10 cellular contexts compared by ENCODE assay signal in the genomic region with DNA sequence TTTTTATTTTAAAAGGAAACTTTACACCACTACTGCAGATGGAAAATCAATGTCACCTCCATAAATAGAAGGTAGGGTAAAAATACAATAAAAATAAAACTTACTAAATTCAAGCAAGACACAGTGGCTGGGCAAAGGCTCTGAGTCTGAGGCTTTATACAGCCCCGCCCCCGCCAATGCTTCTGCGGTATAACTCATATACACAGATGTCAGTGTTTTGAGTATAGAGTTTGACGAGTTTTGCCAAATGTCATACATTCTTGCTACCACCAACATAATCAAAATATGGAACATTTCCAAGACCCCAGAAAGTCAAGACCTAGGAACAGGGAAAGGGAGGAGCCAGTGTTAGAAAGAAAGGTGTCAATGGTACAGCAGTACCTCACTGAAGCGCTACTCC. TPM values are rescaled to one million over a fixed set of nuclear protein-coding genes. Genes with fewer than 3 reads are reported as not detected.
A peak's percentile ranks its signal among the peaks of the same experiment; 100 is the strongest.
DNase-seq lines count a peak whose midpoint lies in the region; ATAC-seq and TF ChIP-seq lines count a peak whose summit lies in the region.
"Had no signal": no experiment of that assay in that cellular context is flagged by ENCODE, and none has a peak within 500 bp of the region (broad histone marks: within the 10 kb centered on the region; RNA-seq: fewer than 3 reads in every experiment).

No MANE protein-coding gene starts in this region.

- peaks cover 67% of the 10 kb centered on the region for H3K4me1 ChIP-seq in DOHH2 (ENCODE audit: control insufficient read depth, low read length)
- peaks cover 20% of the 10 kb centered on the region for H3K4me1 ChIP-seq in psoas muscle

- no peak overlapping the region for H3K27ac ChIP-seq in DOHH2 (ENCODE audit: low read depth, low read length)
- H3K27ac ChIP-seq in psoas muscle, result no peak overlapping the region
- H3K27ac ChIP-seq: body of pancreas, HL-60 had no signal

- H3K27me3 ChIP-seq in DOHH2 (ENCODE audit: control insufficient read depth, low read length) (no peaks in the 10 kb centered on the region), psoas muscle (ENCODE audit: insufficient read depth in 3 of 3, low read length in 2 of 3) (no peaks in the 10 kb centered on the region)
- H3K27me3 ChIP-seq: body of pancreas had no signal

- DNase-seq in activated B cell treated with CpG ODN at 0.5 μM for 24 hours (no peak), NOMO-1 treated with dmso at 0.1 percent for 144 hours (lab: John Stamatoyannopoulos, UW; ENCODE audit: unreplicated experiment) (no peak), hepatic stellate cell (ENCODE audit: low spot score) (no peak), AML-193 (lab: John Stamatoyannopoulos, UW) (no peak), psoas muscle (no peak)
- peak; percentile 86 for DNase-seq in stimulated activated CD4-positive, alpha-beta T cell treated with anti-CD3 and anti-CD28 coated beads, Interleukin-1b, Interleukin-23, amount 100 ng/mL, for 48 hours

- peak overlapping the region; percentile 83 for H3K27ac Mint-ChIP-seq in activated B cell treated with CpG ODN at 0.5 μM for 24 hours
- peak overlapping the region; percentile 100 for H3K27ac Mint-ChIP-seq in activated naive CD4-positive, alpha-beta T cell treated with anti-CD3 and anti-CD28 coated beads, Interleukin-2, amount 50 U/mL, for 24 hours

- H3K79me2 ChIP-seq in DOHH2 (ENCODE audit: control insufficient read depth, low read length), result peaks cover 100% of the 10 kb centered on the region

- H3K9me3 Mint-ChIP-seq in activated B cell treated with CpG ODN at 0.5 μM for 24 hours, result no peaks in the 10 kb centered on the region
- no peaks in the 10 kb centered on the region for H3K9me3 Mint-ChIP-seq in activated naive CD4-positive, alpha-beta T cell treated with anti-CD3 and anti-CD28 coated beads, Interleukin-2, amount 50 U/mL, for 24 hours

- POLR2A ChIA-PET in activated B cell treated with CpG ODN at 0.5 μM for 24 hours (lab: Charles Lee), result interaction anchor here (1.0 to 4.3 kb wide), 4 partner anchors 12 to 106 kb away, joined by 3 to 35 read pairs (median 6); a partner anchor contains a TSS

- 91 to 94% (median 94%) methylated on average over 5 of the region's 5 CpGs for WGBS in psoas muscle, 3 donors

- no peaks in the 10 kb centered on the region for H3K9me2 ChIP-seq in DOHH2 (replicated peaks; ENCODE audit: control insufficient read depth, low read length)

- H3K9me3 ChIP-seq in DOHH2 (ENCODE audit: control insufficient read depth, insufficient read depth, low read length), result no peaks in the 10 kb centered on the region
- H3K9me3 ChIP-seq in psoas muscle, result no peaks in the 10 kb centered on the region
- H3K9me3 ChIP-seq: body of pancreas had no signal

- no peaks in the 10 kb centered on the region for H3K27me3 Mint-ChIP-seq in activated B cell treated with CpG ODN at 0.5 μM for 24 hours
- H3K27me3 Mint-ChIP-seq in activated naive CD4-positive, alpha-beta T cell treated with anti-CD3 and anti-CD28 coated beads, Interleukin-2, amount 50 U/mL, for 24 hours, result no peaks in the 10 kb centered on the region

- H4K20me1 ChIP-seq in DOHH2 (ENCODE audit: control insufficient read depth, insufficient read depth, low read depth, low read length), result 0 out of 2 replicates have a peak, but pooled peaks cover 7% of the 10 kb centered on the region

- H3K36me3 ChIP-seq in DOHH2 (ENCODE audit: control insufficient read depth, low read length) (peaks cover 9% of the 10 kb centered on the region), psoas muscle (ENCODE audit: insufficient read depth in 1 of 2, low read depth in 1 of 2) (no peaks in the 10 kb centered on the region)

- ATAC-seq in activated B cell treated with CpG ODN at 0.5 μM for 24 hours (ENCODE audit: low read depth) (peak; percentile 32), psoas muscle (no peak)
- ATAC-seq: body of pancreas had no signal

- H3K4me1 Mint-ChIP-seq in activated B cell treated with CpG ODN at 0.5 μM for 24 hours, result peaks cover 92% of the 10 kb centered on the region
- peaks cover 94% of the 10 kb centered on the region for H3K4me1 Mint-ChIP-seq in activated naive CD4-positive, alpha-beta T cell treated with anti-CD3 and anti-CD28 coated beads, Interleukin-2, amount 50 U/mL, for 24 hours

- CTCF ChIA-PET in activated B cell treated with CpG ODN at 0.5 μM for 24 hours (lab: Charles Lee), result no interaction called here

- H3K4me2 ChIP-seq in DOHH2 (ENCODE audit: low read length), result peak overlapping the region; percentile 50

- H3K4me3 Mint-ChIP-seq in activated B cell treated with CpG ODN at 0.5 μM for 24 hours, result no peak overlapping the region
- H3K4me3 Mint-ChIP-seq in activated naive CD4-positive, alpha-beta T cell treated with anti-CD3 and anti-CD28 coated beads, Interleukin-2, amount 50 U/mL, for 24 hours, result peak overlapping the region; percentile 88

- intact Hi-C loops in activated B cell treated with CpG ODN at 0.5 μM for 24 hours (cut with micrococcal nuclease), result loop anchor here (2.0 to 5.0 kb wide), 3 partner anchors 49 to 129 kb away; no protein-coding TSS in a partner anchor
- intact Hi-C loops in psoas muscle (cut with DNase I), result no loop called here

- H3K4me3 ChIP-seq in DOHH2 (ENCODE audit: low read length), result no peak overlapping the region; the same call in 1 of the 2 replicates
- H3K4me3 ChIP-seq in psoas muscle, result no peak overlapping the region
- H3K4me3 ChIP-seq: body of pancreas had no signal

- TF ChIP-seq CTCF in DOHH2 (IDR thresholded peaks at IDR 0.05; ENCODE audit: low read depth, low read length, poor library complexity, severe bottlenecking) (no peak), activated B cell treated with CpG ODN at 0.5 μM for 24 hours (IDR thresholded peaks at IDR 0.05) (no peak), psoas muscle (IDR thresholded peaks at IDR 0.05) (no peak)

- peaks cover 18% of the 10 kb centered on the region for H3K36me3 Mint-ChIP-seq in activated B cell treated with CpG ODN at 0.5 μM for 24 hours (ENCODE audit: low read depth)
- H3K36me3 Mint-ChIP-seq in activated naive CD4-positive, alpha-beta T cell treated with anti-CD3 and anti-CD28 coated beads, Interleukin-2, amount 50 U/mL, for 24 hours, result peaks cover 9% of the 10 kb centered on the region

- H3F3A ChIP-seq in DOHH2 (ENCODE audit: control insufficient read depth, insufficient read depth), result peaks cover 7% of the 10 kb centered on the region

RNA-seq across cellular contexts. Expression of a gene that starts 12.8 kb away (rescaled TPM):
- 41.2 and 46.0 TPM in 2 replicates for total RNA-seq in activated B cell treated with CpG ODN at 0.5 μM for 24 hours
- 1 to 10 TPM in 3 of 4 donors, under 1 TPM in 1; 0.64 to 3.1 (median 2.1) TPM for total RNA-seq in psoas muscle
- under 1 TPM; 0.18 to 0.64 (median 0.48) TPM for polyA plus RNA-seq in psoas muscle

Comparison
In these comparisons a context has a peak if more than half of its experiments do, and no peak if none do; other contexts are left out.
1. RNA of a gene that starts 12.8 kb away (total RNA-seq): 41.2 to 46.0 TPM in activated B cell treated with CpG ODN at 0.5 μM for 24 hours; 0.64 to 3.1 TPM in psoas muscle; every median in the first group is over 10 times any median in the second.